24 cellular contexts compared by ENCODE assay signal in genomic region chr9:71941998-71942567, GRCh38. TPM values are rescaled to one million over a fixed set of nuclear protein-coding genes. Genes with fewer than 3 reads are reported as not detected.
DNase-seq lines count a peak whose midpoint lies in the region; ATAC-seq and TF ChIP-seq lines count a peak whose summit lies in the region.
"Had no signal": no experiment of that assay in that cellular context is flagged by ENCODE, and none has a peak within 500 bp of the region (broad histone marks: within the 10 kb centered on the region; RNA-seq: fewer than 3 reads in every experiment).

No MANE protein-coding gene starts in this region.

- H3K27ac ChIP-seq in hepatocyte (no peak overlapping the region), skeletal muscle tissue (ENCODE audit: low read depth, low read length) (peak overlapping the region; percentile 16)
- H3K27ac ChIP-seq: coronary artery, tibial nerve had no signal

- no peak overlapping the region for H3K4me3 ChIP-seq in hepatocyte
- H3K4me3 ChIP-seq in skeletal muscle tissue (ENCODE audit: low read length in 3 of 3): no peak overlapping the region
- H3K4me3 ChIP-seq: coronary artery, tibial nerve had no signal

- H3K27me3 ChIP-seq in hepatocyte: no peaks in the 10 kb centered on the region
- H3K27me3 ChIP-seq in skeletal muscle tissue (ENCODE audit: control insufficient read depth in 3 of 3, insufficient read depth in 3 of 3, low read length in 3 of 3): no peaks in the 10 kb centered on the region
- H3K27me3 ChIP-seq: tibial nerve had no signal

- TF ChIP-seq CTCF in hepatocyte (IDR thresholded peaks at IDR 0.05; ENCODE audit: poor library complexity): no peak

- H3K4me1 Mint-ChIP-seq in natural killer cell treated with Interleukin-12 subunit alpha and Interleukin-12 subunit beta and Interleukin-15 and Interleukin-18, amount 100 ng/mL, for 72 hours (ENCODE audit: low read depth in 2 of 2): peaks cover 13 to 18% of the 10 kb centered on the region in 2 donors

- no peak overlapping the region for H3K27ac Mint-ChIP-seq in natural killer cell treated with Interleukin-12 subunit alpha and Interleukin-12 subunit beta and Interleukin-15 and Interleukin-18, amount 100 ng/mL, for 72 hours
- H3K27ac Mint-ChIP-seq: activated naive CD4-positive, alpha-beta T cell treated with anti-CD3 and anti-CD28 coated beads, Interleukin-2, amount 50 U/mL, for 24 hours; progenitor cell of endocrine pancreas had no signal

- no peak overlapping the region for H3K4me2 ChIP-seq in hepatocyte

- DNase-seq in HEK293T (ENCODE audit: extremely low spot score): no peak
- DNase-seq in hepatocyte (ENCODE audit: low spot score): peak; percentile 23
- no peak for DNase-seq in stimulated activated CD4-positive, alpha-beta T cell treated with anti-CD3 and anti-CD28 coated beads, Interleukin-2, amount 100 ng/mL, for 24 hours
- DNase-seq in natural killer cell treated with Interleukin-12 subunit alpha and Interleukin-12 subunit beta and Interleukin-15 and Interleukin-18, amount 100 ng/mL, for 72 hours (ENCODE audit: low spot score): no peak
- DNase-seq in NCI-H1930 (lab: John Stamatoyannopoulos, UW): no peak
- DNase-seq: activated CD4-positive, alpha-beta T cell treated with anti-CD3 and anti-CD28 coated beads for 1 hour; activated T-cell treated with anti-CD3 and anti-CD28 coated beads, Interleukin-2, amount 50 U/mL, for 48 hours; CD8-positive, alpha-beta memory T cell; DND-41; HCEC 1CT; Kasumi-1; mesendoderm; NCI-H1092 treated with DMSO at 0.1 percent for 48 hours; NCI-H2107; NCI-H524; stimulated activated naive CD4-positive, alpha-beta T cell treated with Interleukin-2 at 50 U/mL for 16 hours had no signal

- no peak overlapping the region for H3K9ac ChIP-seq in skeletal muscle tissue (ENCODE audit: low read depth in 1 of 3, low read length in 3 of 3)

- no peak overlapping the region for H3K4me3 Mint-ChIP-seq in natural killer cell treated with Interleukin-12 subunit alpha and Interleukin-12 subunit beta and Interleukin-15 and Interleukin-18, amount 100 ng/mL, for 72 hours
- H3K4me3 Mint-ChIP-seq: activated naive CD4-positive, alpha-beta T cell treated with anti-CD3 and anti-CD28 coated beads, Interleukin-2, amount 50 U/mL, for 24 hours; CD8-positive, alpha-beta memory T cell; neural crest cell had no signal

- H3K9me3 Mint-ChIP-seq in natural killer cell treated with Interleukin-12 subunit alpha and Interleukin-12 subunit beta and Interleukin-15 and Interleukin-18, amount 100 ng/mL, for 72 hours: no peaks in the 10 kb centered on the region
- H3K9me3 Mint-ChIP-seq: activated naive CD4-positive, alpha-beta T cell treated with anti-CD3 and anti-CD28 coated beads, Interleukin-2, amount 50 U/mL, for 24 hours; CD8-positive, alpha-beta memory T cell; neural crest cell had no signal

- peaks cover 12% of the 10 kb centered on the region for H3K4me1 ChIP-seq in hepatocyte (ENCODE audit: insufficient read depth)
- peaks cover 14 to 16% (median 15%) of the 10 kb centered on the region in 3 donors for H3K4me1 ChIP-seq in skeletal muscle tissue (ENCODE audit: control insufficient read depth in 3 of 3, insufficient read depth in 3 of 3, low read length in 3 of 3)

- POLR2A ChIA-PET in HEK293T (lab: Yijun Ruan, JAX): no interaction called here

- CTCF ChIA-PET in HEK293T (lab: Yijun Ruan, JAX): no interaction called here

- no peaks in the 10 kb centered on the region for H3K36me3 Mint-ChIP-seq in natural killer cell treated with Interleukin-12 subunit alpha and Interleukin-12 subunit beta and Interleukin-15 and Interleukin-18, amount 100 ng/mL, for 72 hours

- no peaks in the 10 kb centered on the region for H3K9me2 ChIP-seq in hepatocyte (replicated peaks; ENCODE audit: insufficient read depth)

- H3K9me3 ChIP-seq in hepatocyte (ENCODE audit: low read depth) (no peaks in the 10 kb centered on the region), skeletal muscle tissue (ENCODE audit: control insufficient read depth in 3 of 3, low read length in 3 of 3) (no peaks in the 10 kb centered on the region)
- H3K9me3 ChIP-seq: tibial nerve had no signal

- ATAC-seq in SK-N-SH treated with all-trans-retinoic acid at 6 μM for 48 hours (peak; percentile 72), GM19023 (IDR thresholded peaks at IDR 0.05; ENCODE audit: unreplicated experiment) (no peak)
- no peak for ATAC-seq in natural killer cell treated with Interleukin-12 subunit alpha and Interleukin-12 subunit beta and Interleukin-15 and Interleukin-18, amount 100 ng/mL, for 72 hours

- H3K27me3 Mint-ChIP-seq in natural killer cell treated with Interleukin-12 subunit alpha and Interleukin-12 subunit beta and Interleukin-15 and Interleukin-18, amount 100 ng/mL, for 72 hours: no peaks in the 10 kb centered on the region
- H3K27me3 Mint-ChIP-seq: activated naive CD4-positive, alpha-beta T cell treated with anti-CD3 and anti-CD28 coated beads, Interleukin-2, amount 50 U/mL, for 24 hours; CD8-positive, alpha-beta memory T cell; progenitor cell of endocrine pancreas had no signal

- 72% methylated on average over 2 of the region's 2 CpGs for WGBS in hepatocyte (ENCODE audit: low lambda C conversion rate, missing lambda C conversion rate)

- H4K20me1 ChIP-seq in hepatocyte (ENCODE audit: insufficient read depth, poor library complexity, severe bottlenecking): peaks cover 4% of the 10 kb centered on the region

- H3K36me3 ChIP-seq in hepatocyte (replicated peaks; ENCODE audit: insufficient read depth, low read depth) (no peaks in the 10 kb centered on the region), skeletal muscle tissue (ENCODE audit: control insufficient read depth in 3 of 3, insufficient read depth in 3 of 3, low read length in 3 of 3) (no peaks in the 10 kb centered on the region)
- H3K36me3 ChIP-seq: tibial nerve had no signal

- H2AFZ ChIP-seq in hepatocyte: no peak overlapping the region

- peaks cover 60% of the 10 kb centered on the region for H3K79me2 ChIP-seq in hepatocyte

TF ChIP-seq in HEK293T, 16 proteins besides CTCF, POLR2A, EP300 and RAD21:
- TF ChIP-seq PKNOX1 (IDR thresholded peaks at IDR 0.05) (peak; percentile 51; the same call in 1 of the 2 replicates), ZNF384 (IDR thresholded peaks at IDR 0.05) (no peak)

TF ChIP-seq in SK-N-SH treated with all-trans-retinoic acid at 6 μM for 48 hours, 23 proteins besides CTCF, POLR2A, EP300 and RAD21:
- TF ChIP-seq RARB (CRISPR knock-in tag; IDR thresholded peaks at IDR 0.05) (no peak), ZC3H10 (CRISPR knock-in tag; IDR thresholded peaks at IDR 0.05) (no peak), CSDC2 (CRISPR knock-in tag; IDR thresholded peaks at IDR 0.05) (no peak), ESRRG (CRISPR knock-in tag; IDR thresholded peaks at IDR 0.05) (no peak), ARNTL (CRISPR knock-in tag; IDR thresholded peaks at IDR 0.05; ENCODE audit: borderline replicate concordance, low read depth) (no peak), BACH2 (CRISPR knock-in tag; IDR thresholded peaks at IDR 0.05; ENCODE audit: borderline replicate concordance) (no peak)

RNA-seq across cellular contexts. Expression of gene C9orf85, which starts 30.6 kb away (rescaled TPM):
- total RNA-seq in hepatocyte: 16.8 and 20.3 TPM in 2 replicates
- 10.4 and 12.2 TPM in 2 replicates for polyA plus RNA-seq in hepatocyte
- total RNA-seq in skeletal muscle tissue: 18.3 TPM
- 10 to 100 TPM; 10.7 to 12.6 TPM for total RNA-seq in natural killer cell treated with Interleukin-12 subunit alpha and Interleukin-12 subunit beta and Interleukin-15 and Interleukin-18, amount 100 ng/mL, for 72 hours

RNA-seq across cellular contexts. Expression of gene ABHD17B, which starts 31.1 kb away (rescaled TPM):
- total RNA-seq in hepatocyte (40.0 and 42.0 TPM in 2 replicates), skeletal muscle tissue (57.4 TPM)
- 22.9 and 26.9 TPM in 2 replicates for polyA plus RNA-seq in hepatocyte
- total RNA-seq in natural killer cell treated with Interleukin-12 subunit alpha and Interleukin-12 subunit beta and Interleukin-15 and Interleukin-18, amount 100 ng/mL, for 72 hours: 10 to 100 TPM; 29.2 to 33.9 TPM
